12 cellular contexts compared by ENCODE assay signal in the genomic region with DNA sequence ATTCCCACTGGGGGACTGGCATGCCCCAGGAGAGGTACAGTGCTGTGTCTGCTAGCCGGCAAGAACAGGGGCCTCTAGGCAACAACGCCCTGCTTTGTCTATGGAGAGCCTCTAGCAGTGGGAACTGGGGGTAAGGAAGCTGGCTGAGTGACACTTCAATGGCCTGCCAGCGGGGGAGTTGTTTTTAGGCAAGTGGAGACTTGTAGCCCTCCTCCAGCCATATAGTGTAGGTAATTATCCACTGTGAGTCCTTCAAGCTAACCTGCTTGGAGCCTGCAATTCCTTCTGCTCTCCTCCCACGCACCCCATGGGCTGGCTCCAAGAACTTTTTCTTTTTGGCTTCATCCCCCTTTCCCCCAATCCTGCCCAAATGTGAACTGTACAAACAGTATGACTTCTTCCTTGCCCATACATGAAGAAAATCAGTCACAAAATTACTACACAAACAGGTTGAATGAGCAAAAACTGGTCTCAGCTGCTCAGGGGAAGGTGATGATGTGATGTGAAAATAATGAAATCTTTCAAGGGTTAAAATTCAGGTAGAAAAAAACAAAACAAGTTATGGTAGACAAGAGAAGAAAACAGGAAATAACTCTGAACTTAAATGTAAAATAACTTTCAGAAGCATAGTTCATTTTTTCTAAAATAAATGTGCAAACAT. TPM values are rescaled to one million over a fixed set of nuclear protein-coding genes. Genes with fewer than 3 reads are reported as not detected.
A peak's percentile ranks its signal among the peaks of the same experiment; 100 is the strongest.
DNase-seq lines count a peak whose midpoint lies in the region; ATAC-seq, FAIRE-seq and TF ChIP-seq lines count a peak whose summit lies in the region.
"Had no signal": no experiment of that assay in that cellular context is flagged by ENCODE, and none has a peak within 500 bp of the region (broad histone marks: within the 10 kb centered on the region; RNA-seq: fewer than 3 reads in every experiment).

No MANE protein-coding gene starts in this region.

- peak overlapping the region; percentile 84 for H3K27ac Mint-ChIP-seq in activated naive CD4-positive, alpha-beta T cell treated with anti-CD3 and anti-CD28 coated beads, Interleukin-2, amount 10 ng/mL, durations not matched to agents 7 days and 5 days
- H3K27ac Mint-ChIP-seq: naive B cell had no signal

- H3K27ac ChIP-seq in GM12878 (ENCODE audit: control insufficient read depth, insufficient read depth) (no peak overlapping the region), thymus (ENCODE audit: low read depth) (peak overlapping the region; percentile 15), transverse colon (no peak overlapping the region)
- H3K27ac ChIP-seq: body of pancreas, gastroesophageal sphincter had no signal

- H3K9me3 Mint-ChIP-seq in activated naive CD4-positive, alpha-beta T cell treated with anti-CD3 and anti-CD28 coated beads, Interleukin-2, amount 10 ng/mL, durations not matched to agents 7 days and 5 days: no peaks in the 10 kb centered on the region
- H3K9me3 Mint-ChIP-seq: naive B cell had no signal

- H3K9me3 ChIP-seq in GM12878 (replicated peaks; ENCODE audit: control insufficient read depth, insufficient read depth, low read length): no peaks in the 10 kb centered on the region
- no peaks in the 10 kb centered on the region for H3K9me3 ChIP-seq in thymus (ENCODE audit: control insufficient read depth)
- H3K9me3 ChIP-seq in transverse colon: no peaks in the 10 kb centered on the region
- H3K9me3 ChIP-seq: body of pancreas, gastroesophageal sphincter had no signal

- no peaks in the 10 kb centered on the region for H3K27me3 ChIP-seq in GM12878 (replicated peaks in 1 of 2; ENCODE audit: control insufficient read depth in 2 of 2, insufficient read depth in 2 of 2, low read length in 1 of 2)
- H3K27me3 ChIP-seq in thymus (ENCODE audit: control insufficient read depth, insufficient read depth): no peaks in the 10 kb centered on the region
- H3K27me3 ChIP-seq in transverse colon: no peaks in the 10 kb centered on the region
- H3K27me3 ChIP-seq: body of pancreas had no signal

- H3K4me1 Mint-ChIP-seq in activated naive CD4-positive, alpha-beta T cell treated with anti-CD3 and anti-CD28 coated beads, Interleukin-2, amount 10 ng/mL, durations not matched to agents 7 days and 5 days: peaks cover 90% of the 10 kb centered on the region

- peak overlapping the region; percentile 19; the same call in 1 of the 2 replicates for H2AFZ ChIP-seq in GM12878 (ENCODE audit: control insufficient read depth, low read depth, low read length)

- H3K4me3 ChIP-seq in GM12878 (no peak overlapping the region), thymus (ENCODE audit: low read length) (no peak overlapping the region), transverse colon (no peak overlapping the region)
- H3K4me3 ChIP-seq: body of pancreas, gastroesophageal sphincter had no signal

- peaks cover 70% of the 10 kb centered on the region for H3K36me3 Mint-ChIP-seq in activated naive CD4-positive, alpha-beta T cell treated with anti-CD3 and anti-CD28 coated beads, Interleukin-2, amount 10 ng/mL, durations not matched to agents 7 days and 5 days
- H3K36me3 Mint-ChIP-seq: naive B cell had no signal

- no TSS peak for BruUV-seq in GM12878 (replicated peaks; lab: Mats Ljungman, UMichigan)

- H3K4me1 ChIP-seq in GM12878 (ENCODE audit: control insufficient read depth, insufficient read depth, low read length) (no peaks in the 10 kb centered on the region), thymus (ENCODE audit: control insufficient read depth, insufficient read depth, low read length) (peaks cover 18% of the 10 kb centered on the region), transverse colon (no peaks in the 10 kb centered on the region)
- H3K4me1 ChIP-seq: body of pancreas, gastroesophageal sphincter had no signal

- no peak for TF ChIP-seq EP300 in GM12878 (IDR thresholded peaks at IDR 0.05; ENCODE audit: borderline replicate concordance in 1 of 2, control insufficient read depth in 1 of 2, low read depth in 2 of 2, low read length in 2 of 2)
- no peak for TF ChIP-seq EP300 in transverse colon (IDR thresholded peaks at IDR 0.05; ENCODE audit: low read depth)

- RAD21 ChIA-PET in GM12878 (lab: Charles Lee; ENCODE audit: unreplicated experiment): no interaction called here

- H4K20me1 ChIP-seq in GM12878 (ENCODE audit: control insufficient read depth, insufficient read depth): no peaks in the 10 kb centered on the region

- TF ChIP-seq POLR2A in GM12878 (IDR thresholded peaks at IDR 0.05; ENCODE audit: low read depth, low read length) (no peak), transverse colon (IDR thresholded peaks at IDR 0.05) (no peak)

- no peak for TF ChIP-seq RAD21 in GM12878 (IDR thresholded peaks at IDR 0.05; ENCODE audit: insufficient read depth, low read depth, low read length)

- CTCF ChIA-PET in activated naive CD4-positive, alpha-beta T cell treated with anti-CD3 and anti-CD28 coated beads, Interleukin-2, amount 10 ng/mL, durations not matched to agents 7 days and 5 days (lab: Charles Lee): interaction anchor here (0.7 to 1.3 kb wide), 2 partner anchors 16 to 19 kb away, joined by 3 to 5 read pairs; no protein-coding TSS in a partner anchor
- CTCF ChIA-PET in GM12878 (lab: Yijun Ruan, JAX): interaction anchor here (1.9 kb wide), 1 partner anchor 15 kb away, joined by 4 read pairs; no protein-coding TSS in a partner anchor

- no peaks in the 10 kb centered on the region for H3K79me2 ChIP-seq in GM12878 (ENCODE audit: control insufficient read depth, insufficient read depth, low read length)

- WGBS in GM12878 (ENCODE audit: insufficient coverage, insufficient replicate concordance, low lambda C conversion rate, missing lambda C conversion rate): 23% methylated on average over 4 of the region's 4 CpGs
- 67% methylated on average over 4 of the region's 4 CpGs for WGBS in thymus
- WGBS in transverse colon (ENCODE audit: low coverage in 1 of 2), 2 donors: 81% methylated on average over 4 of the region's 4 CpGs; no CpG with 5 or more reads in 1 of the 2 donors

- H3K36me3 ChIP-seq in GM12878 (ENCODE audit: control insufficient read depth in 2 of 2, insufficient read depth in 2 of 2, low read length in 1 of 2) (no peaks in the 10 kb centered on the region), thymus (ENCODE audit: control insufficient read depth, insufficient read depth) (peaks cover 32% of the 10 kb centered on the region), transverse colon (no peaks in the 10 kb centered on the region)
- H3K36me3 ChIP-seq: gastroesophageal sphincter had no signal

- 0 out of 6 replicates have a peak, but pooled peaks of 1 of the 3 experiments have one; percentile 7 for TF ChIP-seq CTCF in GM12878 (IDR thresholded peaks at IDR 0.05 in 2 of 3, conservative IDR thresholded peaks at IDR 0.05 in 1 of 3; ENCODE audit: control insufficient read depth in 2 of 3, extremely low read depth in 1 of 3, insufficient read depth in 1 of 3, low read depth in 3 of 3, low read length in 3 of 3)
- TF ChIP-seq CTCF in transverse colon (IDR thresholded peaks at IDR 0.05): no peak

- no peak overlapping the region for H3K4me2 ChIP-seq in GM12878 (ENCODE audit: control insufficient read depth, insufficient read depth)

- SMC1A ChIA-PET in GM12878 (lab: Charles Lee; ENCODE audit: uncharacterized antibody, unreplicated experiment): interaction anchor here (1.1 kb wide), 1 partner anchor 11 kb away, joined by 6 read pairs; no protein-coding TSS in a partner anchor

- peak; percentile 56 for ATAC-seq in GM12878
- ATAC-seq: body of pancreas, gastroesophageal sphincter had no signal

- in situ Hi-C loops in GM12878 (cut with MboI): no loop called here
- in situ Hi-C loops in transverse colon (cut with MboI; ENCODE audit: low pct_ligation_motif_present in 1 of 4, low pct_unique_long_range_greater_than_20kb in 1 of 4, low sequenced_read_pairs in 3 of 4): no loop called here

- intact Hi-C loops in GM12878 (cut with micrococcal nuclease; ENCODE audit: unreplicated experiment) (no loop called here), transverse colon (cut with DNase I; ENCODE audit: low total_unique reads) (no loop called here)

- no peak overlapping the region for H3K9ac ChIP-seq in GM12878 (ENCODE audit: control insufficient read depth, insufficient read depth, low read length)

- POLR2A ChIA-PET in GM12878 (lab: Charles Lee): no interaction called here

- H3K4me3 Mint-ChIP-seq in activated naive CD4-positive, alpha-beta T cell treated with anti-CD3 and anti-CD28 coated beads, Interleukin-2, amount 10 ng/mL, durations not matched to agents 7 days and 5 days: peak overlapping the region; percentile 47
- H3K4me3 Mint-ChIP-seq: naive B cell had no signal

- no peaks in the 10 kb centered on the region for H3K27me3 Mint-ChIP-seq in activated naive CD4-positive, alpha-beta T cell treated with anti-CD3 and anti-CD28 coated beads, Interleukin-2, amount 10 ng/mL, durations not matched to agents 7 days and 5 days

- DNase-seq in activated naive CD4-positive, alpha-beta T cell treated with anti-CD3 and anti-CD28 coated beads, Interleukin-2, amount 10 ng/mL, durations not matched to agents 7 days and 5 days: peak; percentile 39
- DNase-seq in activated naive CD4-positive, alpha-beta T cell treated with anti-CD3 and anti-CD28 coated beads, Interleukin-2, amount 50 U/mL, for 16 hours: no peak
- DNase-seq in NCI-H187 (lab: John Stamatoyannopoulos, UW) (peak; percentile 10 to 47), GM12878 (ENCODE audit: low read depth, low spot score) (no peak), transverse colon (no peak)
- no peak for DNase-seq in activated CD8-positive, alpha-beta memory T cell treated with anti-CD3 and anti-CD28 coated beads, Interleukin-2, amount 50 U/mL, for 48 hours
- DNase-seq in activated CD8-positive, alpha-beta memory T cell treated with anti-CD3 and anti-CD28 coated beads, Interleukin-2, amount 50 U/mL, for 4 hours: no peak
- DNase-seq: body of pancreas, naive B cell, NCI-H2107 had no signal

- FAIRE-seq in GM12878 (lab: Jason Lieb, UNC): no peak

RNA-seq across cellular contexts. Expression of gene LEF1, which starts 33.1 kb away (rescaled TPM):
- total RNA-seq in GM12878 (2013; cell fraction: nucleolus; rRNA removed): 14.4 and 16.8 TPM in 2 replicates
- total RNA-seq in GM12878 (2014; rRNA removed) (22.7 and 23.9 TPM in 2 replicates), GM12878 (2014; rRNA removed; fragmentation: Illumina TruSeq; extraction: Trizol) (24.3 and 24.5 TPM in 2 replicates), GM12878 (2021) (18.0 and 18.4 TPM in 2 replicates), transverse colon (10 to 100 TPM in 1 of 4 donors, 1 to 10 TPM in 3; 1.4 to 29.2 (median 8.7) TPM)
- 8.4 TPM for polyA plus RNA-seq in GM12878 (2011; ENCODE audit: low read depth)
- polyA plus RNA-seq in GM12878 (2011; rRNA removed) (10.4 and 12.7 TPM in 2 replicates), GM12878 (2014; fragmentation: Illumina TruSeq; extraction: Trizol) (38.1 and 53.6 TPM in 2 replicates), GM12878 (2014; fragmentation: Nextera tagmentation; extraction: Ambion mirVana) (10 to 100 TPM; 10.2 to 10.5 TPM), GM12878 (2014; rRNA removed) (14.9 and 20.5 TPM in 2 replicates), GM12878 (2016; fragmentation: Nextera tagmentation; extraction: Ambion mirVana) (10 to 100 TPM; 16.7 to 23.5 TPM), thymus (536 TPM)
- polyA plus RNA-seq in GM12878 (2011; cell fraction: cytosol; rRNA removed): 9.4 and 10.7 TPM in 2 replicates
- 7.4 and 9.6 TPM in 2 replicates for polyA plus RNA-seq in GM12878 (2011; cell fraction: nucleus; rRNA removed)
- polyA plus RNA-seq in GM12878 (2012): 10.2 and 12.1 TPM in 2 replicates
- polyA minus RNA-seq in GM12878 (2011; rRNA and poly(A)+ RNA removed): 15.9 and 18.7 TPM in 2 replicates
- polyA minus RNA-seq in GM12878 (2011; cell fraction: cytosol; rRNA and poly(A)+ RNA removed): 2.7 and 3.7 TPM in 2 replicates
- polyA minus RNA-seq in GM12878 (2011; cell fraction: nucleus; rRNA and poly(A)+ RNA removed): 6.0 and 11.5 TPM in 2 replicates

Comparison
In these comparisons a context has a peak if more than half of its experiments do, and no peak if none do; other contexts are left out.
1. DNase-seq: peak in activated naive CD4-positive, alpha-beta T cell treated with anti-CD3 and anti-CD28 coated beads, Interleukin-2, amount 10 ng/mL, durations not matched to agents 7 days and 5 days (single experiment) and NCI-H187 (2 of 2); none in activated naive CD4-positive, alpha-beta T cell treated with anti-CD3 and anti-CD28 coated beads, Interleukin-2, amount 50 U/mL, for 16 hours (single experiment), GM12878 (single experiment), transverse colon (single experiment), activated CD8-positive, alpha-beta memory T cell treated with anti-CD3 and anti-CD28 coated beads, Interleukin-2, amount 50 U/mL, for 48 hours (single experiment) and activated CD8-positive, alpha-beta memory T cell treated with anti-CD3 and anti-CD28 coated beads, Interleukin-2, amount 50 U/mL, for 4 hours (single experiment).